1 cellular context compared by ENCODE assay signal in genomic region chr10:85919358-85920022, GRCh38.
TF ChIP-seq lines count a peak whose summit lies in the region.

No MANE protein-coding gene starts in this region.

TF ChIP-seq in K562, 482 proteins besides CTCF, POLR2A, EP300 and RAD21 (continued from another document):
- TF ChIP-seq CBX2 (IDR thresholded peaks at IDR 0.05; ENCODE audit: insufficient read depth, low read length, poor library complexity, severe bottlenecking) (no peak), PHB2 (IDR thresholded peaks at IDR 0.05; ENCODE audit: low read depth) (no peak), STAT5A (IDR thresholded peaks at IDR 0.05; ENCODE audit: borderline replicate concordance, low read length) (no peak), KAT7 (CRISPR knock-in tag; IDR thresholded peaks at IDR 0.05; ENCODE audit: borderline replicate concordance) (no peak), ZNF134 (CRISPR knock-in tag; conservative IDR thresholded peaks at IDR 0.05) (no peak), E2F3 (CRISPR knock-in tag; IDR thresholded peaks at IDR 0.05) (no peak), STAG1 (CRISPR knock-in tag; IDR thresholded peaks at IDR 0.05; ENCODE audit: borderline replicate concordance) (no peak), ZBTB8A (IDR thresholded peaks at IDR 0.05; ENCODE audit: partially characterized antibody) (no peak), SRF (CRISPR knock-in tag; IDR thresholded peaks at IDR 0.05) (no peak), EP400 (IDR thresholded peaks at IDR 0.05) (no peak), RBM34 (IDR thresholded peaks at IDR 0.05; ENCODE audit: borderline replicate concordance, insufficient read depth, low read length) (no peak), ZNF224 (CRISPR knock-in tag; IDR thresholded peaks at IDR 0.05) (no peak), CREB3 (tag; conservative IDR thresholded peaks at IDR 0.05; ENCODE audit: low read depth) (no peak), RBM15 (IDR thresholded peaks at IDR 0.05; ENCODE audit: insufficient read depth, low read length) (no peak), HLTF (IDR thresholded peaks at IDR 0.05) (no peak), NFE2 (IDR thresholded peaks at IDR 0.05; ENCODE audit: low read depth) (peak; percentile 23; the same call in 1 of the 2 replicates), ZNF551 (CRISPR knock-in tag; IDR thresholded peaks at IDR 0.05) (no peak), GATAD2A (IDR thresholded peaks at IDR 0.05) (no peak), SMARCC2 (IDR thresholded peaks at IDR 0.05; ENCODE audit: low read depth) (no peak), MAFG (tag; conservative IDR thresholded peaks at IDR 0.05) (peak; percentile 83), DIDO1 (tag; IDR thresholded peaks at IDR 0.05; ENCODE audit: low read depth) (no peak), MAFK (IDR thresholded peaks at IDR 0.05; ENCODE audit: low read length) (peak; percentile 42; the same call in 1 of the 2 replicates), CXXC5 (CRISPR knock-in tag; IDR thresholded peaks at IDR 0.05) (no peak)
- TF ChIP-seq, protein P1, sequence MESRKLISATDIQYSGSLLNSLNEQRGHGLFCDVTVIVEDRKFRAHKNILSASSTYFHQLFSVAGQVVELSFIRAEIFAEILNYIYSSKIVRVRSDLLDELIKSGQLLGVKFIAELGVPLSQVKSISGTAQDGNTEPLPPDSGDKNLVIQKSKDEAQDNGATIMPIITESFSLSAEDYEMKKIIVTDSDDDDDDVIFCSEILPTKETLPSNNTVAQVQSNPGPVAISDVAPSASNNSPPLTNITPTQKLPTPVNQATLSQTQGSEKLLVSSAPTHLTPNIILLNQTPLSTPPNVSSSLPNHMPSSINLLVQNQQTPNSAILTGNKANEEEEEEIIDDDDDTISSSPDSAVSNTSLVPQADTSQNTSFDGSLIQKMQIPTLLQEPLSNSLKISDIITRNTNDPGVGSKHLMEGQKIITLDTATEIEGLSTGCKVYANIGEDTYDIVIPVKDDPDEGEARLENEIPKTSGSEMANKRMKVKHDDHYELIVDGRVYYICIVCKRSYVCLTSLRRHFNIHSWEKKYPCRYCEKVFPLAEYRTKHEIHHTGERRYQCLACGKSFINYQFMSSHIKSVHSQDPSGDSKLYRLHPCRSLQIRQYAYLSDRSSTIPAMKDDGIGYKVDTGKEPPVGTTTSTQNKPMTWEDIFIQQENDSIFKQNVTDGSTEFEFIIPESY (CRISPR knock-in tag; IDR thresholded peaks at IDR 0.05), result no peak
TF ChIP-seq in K562: peak in this region for 6.
